Comparison of ENCODE assay signal across 18 cellular contexts in the genomic region with DNA sequence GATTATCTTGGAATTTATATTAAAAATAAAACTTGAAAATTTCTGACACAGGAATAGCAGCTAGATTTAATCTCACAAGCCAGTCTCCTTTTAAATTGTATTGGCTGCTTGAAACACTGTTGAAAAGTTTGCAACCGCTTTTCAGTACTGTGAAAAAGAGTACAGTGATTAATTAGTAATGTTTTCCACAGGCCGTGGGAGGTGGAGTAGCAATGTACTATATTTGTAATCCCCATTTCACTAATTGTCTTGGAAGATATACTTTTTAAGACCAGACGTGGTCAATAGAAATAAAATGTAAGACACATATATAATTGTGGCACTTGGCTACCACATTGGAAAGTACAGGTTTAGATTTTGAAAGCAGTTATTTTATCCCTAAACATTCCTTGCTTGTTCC. TPM values are rescaled to one million over a fixed set of nuclear protein-coding genes. Genes with fewer than 3 reads are reported as not detected.
A peak's percentile ranks its signal among the peaks of the same experiment; 100 is the strongest.
DNase-seq lines count a peak whose midpoint lies in the region; ATAC-seq, FAIRE-seq and TF ChIP-seq lines count a peak whose summit lies in the region.
"Had no signal": no experiment of that assay in that cellular context is flagged by ENCODE, and none has a peak within 500 bp of the region (broad histone marks: within the 10 kb centered on the region; RNA-seq: fewer than 3 reads in every experiment).

No MANE protein-coding gene starts in this region.

- dilution Hi-C loops in mammary epithelial cell (cut with HindIII; ENCODE audit: low sequenced_read_pairs), result no loop called here

- H3K79me2 ChIP-seq in mammary epithelial cell (ENCODE audit: insufficient read depth, low read length), result peaks cover under 1% of the 10 kb centered on the region

- H3K27me3 ChIP-seq in mammary epithelial cell (ENCODE audit: insufficient read depth, low read length) (no peaks in the 10 kb centered on the region), pancreas (no peaks in the 10 kb centered on the region)

- no peak overlapping the region for H3K4me2 ChIP-seq in mammary epithelial cell (ENCODE audit: insufficient read depth, low read depth, low read length)

- FAIRE-seq in pancreas (lab: Jason Lieb, UNC), result no peak

- H2AFZ ChIP-seq in mammary epithelial cell (ENCODE audit: low read depth, low read length), result no peak overlapping the region

- DNase-seq in MCF 10A (ENCODE audit: unreplicated experiment) (no peak), mammary epithelial cell (no peak), pancreas (no peak), HT-29 (ENCODE audit: low spot score) (no peak)
- no peak for DNase-seq in activated T-cell treated with anti-CD3 and anti-CD28 coated beads, Interleukin-2, amount 50 U/mL, for 72 hours
- no peak for DNase-seq in central memory CD8-positive, alpha-beta T cell (ENCODE audit: low spot score in 2 of 2)
- DNase-seq: DMS 273 treated with DMSO at 0.1 percent for 48 hours, EL, H7, MM.1S, NCI-H1105 treated with DMSO at 0.1 percent for 48 hours, NCI-H1930, NCI-H2171 treated with DMSO at 0.1 percent for 48 hours had no signal

- H3K4me3 ChIP-seq in mammary epithelial cell (replicated peaks in 1 of 3; ENCODE audit: insufficient read depth in 1 of 3, low read depth in 2 of 3, low read length in 3 of 3), result no peak overlapping the region
- no peak overlapping the region for H3K4me3 ChIP-seq in pancreas

- POLR2A ChIA-PET in MCF 10A (lab: Yijun Ruan, JAX), result interaction anchor here (0.9 to 1.2 kb wide), 2 partner anchors 12 to 13 kb away, joined by 3 read pairs; no protein-coding TSS in a partner anchor

- no peak for ATAC-seq in activated T-cell treated with anti-CD3 and anti-CD28 coated beads, Interleukin-2, amount 50 U/mL, for 72 hours (replicated peaks in 1 of 2)
- ATAC-seq in central memory CD8-positive, alpha-beta T cell (replicated peaks; ENCODE audit: extremely low read depth, poor library complexity, severe bottlenecking), result no peak
- ATAC-seq in pancreas (no peak), GM21360 (IDR thresholded peaks at IDR 0.05; ENCODE audit: unreplicated experiment) (no peak)
- ATAC-seq: Panc1, Right ventricle myocardium inferior had no signal

- intact Hi-C loops in MCF 10A (cut with micrococcal nuclease), result no loop called here
- intact Hi-C loops in mammary epithelial cell (cut with micrococcal nuclease), result loop anchor here (5.0 kb wide), 2 partner anchors 44 to 74 kb away; no protein-coding TSS in a partner anchor
- intact Hi-C loops in pancreas (cut with DNase I), result no loop called here

- 78% methylated on average over 3 of the region's 3 CpGs for WGBS in mammary epithelial cell (ENCODE audit: low coverage, missing lambda C conversion rate)
- 80 to 83% methylated on average over 3 of the region's 3 CpGs for WGBS in pancreas, 2 donors

- peaks cover 54% of the 10 kb centered on the region for H3K36me3 ChIP-seq in mammary epithelial cell (ENCODE audit: insufficient read depth, low read length)
- H3K36me3 ChIP-seq in pancreas, result peaks cover 4 to 79% (median 15%) of the 10 kb centered on the region in 3 donors

- H3K4me3 Mint-ChIP-seq in MCF 10A (ENCODE audit: unreplicated experiment), result no peak overlapping the region
- no peak overlapping the region for H3K4me3 Mint-ChIP-seq in activated T-cell treated with anti-CD3 and anti-CD28 coated beads, Interleukin-2, amount 50 U/mL, for 72 hours
- H3K4me3 Mint-ChIP-seq in central memory CD8-positive, alpha-beta T cell, result no peak overlapping the region

- peaks cover 76% of the 10 kb centered on the region for H3K36me3 Mint-ChIP-seq in MCF 10A (ENCODE audit: insufficient read depth, unreplicated experiment)
- H3K36me3 Mint-ChIP-seq in activated T-cell treated with anti-CD3 and anti-CD28 coated beads, Interleukin-2, amount 50 U/mL, for 72 hours (ENCODE audit: insufficient read depth in 2 of 2), result peaks cover 9 to 41% of the 10 kb centered on the region in 2 donors
- H3K36me3 Mint-ChIP-seq in central memory CD8-positive, alpha-beta T cell (ENCODE audit: insufficient read depth), result peaks cover 84% of the 10 kb centered on the region

- CTCF ChIA-PET in MCF 10A (lab: Yijun Ruan, JAX) (no interaction called here), mammary epithelial cell (lab: Charles Lee; ENCODE audit: low non-redundant PET) (no interaction called here)

- H3K27me3 Mint-ChIP-seq in MCF 10A (ENCODE audit: insufficient read depth, unreplicated experiment), result no peaks in the 10 kb centered on the region
- no peaks in the 10 kb centered on the region for H3K27me3 Mint-ChIP-seq in activated T-cell treated with anti-CD3 and anti-CD28 coated beads, Interleukin-2, amount 50 U/mL, for 72 hours (ENCODE audit: low read depth)
- H3K27me3 Mint-ChIP-seq in central memory CD8-positive, alpha-beta T cell, result no peaks in the 10 kb centered on the region

- in situ Hi-C loops in mammary epithelial cell (cut with MboI; ENCODE audit: low sequenced_read_pairs in 2 of 2), result no loop called here

- no TSS peak for BruUV-seq in MCF 10A (replicated peaks; lab: Mats Ljungman, UMichigan)
- BruUV-seq in mammary epithelial cell (replicated peaks; lab: Mats Ljungman, UMichigan), result no TSS peak

- peak overlapping the region; percentile 11 for H3K27ac Mint-ChIP-seq in MCF 10A (ENCODE audit: low read depth, unreplicated experiment)
- H3K27ac Mint-ChIP-seq in activated T-cell treated with anti-CD3 and anti-CD28 coated beads, Interleukin-2, amount 50 U/mL, for 72 hours, result peak overlapping the region; percentile 63
- peak overlapping the region; percentile 33 for H3K27ac Mint-ChIP-seq in central memory CD8-positive, alpha-beta T cell (ENCODE audit: low read depth)

- no peak for TF ChIP-seq CTCF in MCF 10A (IDR thresholded peaks at IDR 0.05; ENCODE audit: unreplicated experiment)
- no peak for TF ChIP-seq CTCF in mammary epithelial cell (conservative IDR thresholded peaks at IDR 0.05 in 1 of 2, IDR thresholded peaks at IDR 0.05 in 1 of 2; ENCODE audit: extremely low read depth in 1 of 2, insufficient read depth in 1 of 2, low read depth in 1 of 2, low read length in 2 of 2)
- TF ChIP-seq CTCF in pancreas (IDR thresholded peaks at IDR 0.05), result no peak

- peaks cover 6% of the 10 kb centered on the region for H3K4me1 Mint-ChIP-seq in MCF 10A (ENCODE audit: insufficient read depth, unreplicated experiment)
- H3K4me1 Mint-ChIP-seq in activated T-cell treated with anti-CD3 and anti-CD28 coated beads, Interleukin-2, amount 50 U/mL, for 72 hours (ENCODE audit: low read depth), result peaks cover 18% of the 10 kb centered on the region
- peaks cover 19% of the 10 kb centered on the region for H3K4me1 Mint-ChIP-seq in central memory CD8-positive, alpha-beta T cell

- no peaks in the 10 kb centered on the region for H3K9me3 Mint-ChIP-seq in MCF 10A (ENCODE audit: unreplicated experiment)
- H3K9me3 Mint-ChIP-seq in activated T-cell treated with anti-CD3 and anti-CD28 coated beads, Interleukin-2, amount 50 U/mL, for 72 hours, result no peaks in the 10 kb centered on the region
- no peaks in the 10 kb centered on the region for H3K9me3 Mint-ChIP-seq in central memory CD8-positive, alpha-beta T cell

- no peaks in the 10 kb centered on the region for H4K20me1 ChIP-seq in mammary epithelial cell (ENCODE audit: insufficient read depth, low read length)

- H3K4me1 ChIP-seq in mammary epithelial cell (ENCODE audit: insufficient read depth, low read length), result no peaks in the 10 kb centered on the region
- no peaks in the 10 kb centered on the region for H3K4me1 ChIP-seq in pancreas

- H3K27ac ChIP-seq in mammary epithelial cell (ENCODE audit: insufficient read depth, low read depth, low read length) (no peak overlapping the region), pancreas (no peak overlapping the region)

- no peaks in the 10 kb centered on the region for H3K9me3 ChIP-seq in mammary epithelial cell (replicated peaks; ENCODE audit: insufficient read depth, low read length)
- no peaks in the 10 kb centered on the region for H3K9me3 ChIP-seq in pancreas

- no peak overlapping the region for H3K9ac ChIP-seq in mammary epithelial cell (ENCODE audit: insufficient read depth, low read length)

RNA-seq across cellular contexts. Expression of a gene that starts 40.8 kb away (rescaled TPM):
- total RNA-seq in MCF 10A (2022) (0.23 and 0.25 TPM in 2 replicates), mammary epithelial cell (not detected), pancreas (not detected)
- polyA plus RNA-seq in mammary epithelial cell (not detected), pancreas (under 1 TPM in 1 of 2 donors, not detected in 1; 0.05 TPM)
- not detected for polyA minus RNA-seq in mammary epithelial cell
- total RNA-seq in activated T-cell treated with anti-CD3 and anti-CD28 coated beads, Interleukin-2, amount 50 U/mL, for 72 hours, result under 1 TPM; 0.19 to 0.46 TPM
- not detected in 2 replicates for total RNA-seq in HT-29 (2014; rRNA removed; shearing (Covaris generic))
- total RNA-seq: H7, NCI-H460, Right ventricle myocardium inferior had no signal
- polyA plus RNA-seq: BJ had no signal

Comparison
In these comparisons a context has a peak if more than half of its experiments do, and no peak if none do; other contexts are left out.
1. H3K27ac Mint-ChIP-seq: peak in every context shown above with its lines; median percentile 63 in activated T-cell treated with anti-CD3 and anti-CD28 coated beads, Interleukin-2, amount 50 U/mL, for 72 hours; 33 in central memory CD8-positive, alpha-beta T cell; 11 in MCF 10A.